In genomic region chr1:119045091-119045746, GRCh38 we compare ENCODE assay signal across 22 cellular contexts. TPM values are rescaled to one million over a fixed set of nuclear protein-coding genes. Genes with fewer than 3 reads are reported as not detected.
A peak's percentile ranks its signal among the peaks of the same experiment; 100 is the strongest.
DNase-seq lines count a peak whose midpoint lies in the region; TF ChIP-seq lines count a peak whose summit lies in the region.
"Had no signal": no experiment of that assay in that cellular context is flagged by ENCODE, and none has a peak within 500 bp of the region (broad histone marks: within the 10 kb centered on the region; RNA-seq: fewer than 3 reads in every experiment).

No MANE protein-coding gene starts in this region.

- H3K27ac ChIP-seq in VCaP: peak overlapping the region; percentile 44
- H3K27ac ChIP-seq: 22Rv1, KMS-11, RWPE1, SK-N-MC had no signal

- TF ChIP-seq CTCF in VCaP (conservative IDR thresholded peaks at IDR 0.05): no peak

- DNase-seq in DMS 273 (lab: John Stamatoyannopoulos, UW; ENCODE audit: unreplicated experiment): peak; percentile 26
- DNase-seq in DMS 273 treated with DMSO at 0.1 percent for 48 hours (lab: John Stamatoyannopoulos, UW): no peak
- DNase-seq in kidney glomerular epithelial cell (lab: John Stamatoyannopoulos, UW): peak; percentile 61
- DNase-seq in renal cortical epithelial cell (ENCODE audit: low read depth): peak; percentile 93
- DNase-seq in T-helper 9 cell: no peak
- no peak for DNase-seq in activated CD4-positive, alpha-beta T cell treated with anti-CD3 and anti-CD28 coated beads, Interleukin-2, amount 50 U/mL, for 1 hour
- no peak for DNase-seq in NCI-H2196 (lab: John Stamatoyannopoulos, UW; ENCODE audit: unreplicated experiment)
- DNase-seq: BE2C; CD8-positive, alpha-beta memory T cell; DMS53; H9; NCI-H1092 treated with DMSO at 0.1 percent for 48 hours; NCI-H1436; NCI-H187; NCI-H2171 treated with DMSO at 0.1 percent for 48 hours; NCI-H524 treated with DMSO at 0.1 percent for 48 hours; SIG-M5 had no signal

RNA-seq across cellular contexts. Expression of gene TBX15, which starts 57.1 kb away (rescaled TPM):
- total RNA-seq in renal cortical epithelial cell: 0.87 and 0.89 TPM in 2 replicates
- total RNA-seq: CD8-positive, alpha-beta memory T cell had no signal

Comparison
In these comparisons a context has a peak if more than half of its experiments do, and no peak if none do; other contexts are left out.
1. DNase-seq: peak in DMS 273 (single experiment), kidney glomerular epithelial cell (single experiment) and renal cortical epithelial cell (single experiment); none in DMS 273 treated with DMSO at 0.1 percent for 48 hours (single experiment), T-helper 9 cell (single experiment), activated CD4-positive, alpha-beta T cell treated with anti-CD3 and anti-CD28 coated beads, Interleukin-2, amount 50 U/mL, for 1 hour (single experiment) and NCI-H2196 (single experiment).